24 cellular contexts compared by ENCODE assay signal in the genomic region with DNA sequence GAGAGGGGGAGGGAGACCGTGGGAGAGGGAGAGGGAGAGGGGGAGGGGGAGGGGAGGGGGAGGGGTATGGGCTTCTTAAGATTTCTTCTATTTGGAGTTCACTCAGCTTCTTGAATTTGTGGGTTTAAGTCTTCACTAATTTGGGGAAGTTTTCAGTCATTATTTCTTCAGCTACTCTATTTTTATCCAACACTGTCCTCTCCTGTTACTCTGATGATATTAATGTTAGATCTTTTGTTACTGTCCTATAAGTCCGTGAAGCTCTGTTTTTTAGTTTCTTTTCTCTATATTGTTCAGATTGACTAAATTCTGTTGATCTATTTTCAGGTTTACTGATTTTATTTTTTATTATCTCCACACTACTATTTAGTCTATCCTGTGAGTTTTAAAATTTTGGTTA.
DNase-seq lines count a peak whose midpoint lies in the region; ATAC-seq, FAIRE-seq and TF ChIP-seq lines count a peak whose summit lies in the region.
"Had no signal": no experiment of that assay in that cellular context is flagged by ENCODE, and none has a peak within 500 bp of the region (broad histone marks: within the 10 kb centered on the region; RNA-seq: fewer than 3 reads in every experiment).

No MANE protein-coding gene starts in this region.

- H3K4ac ChIP-seq in mesenchymal stem cell (ENCODE audit: low read depth in 1 of 2, low read length in 2 of 2): no peak overlapping the region

- no peak for TF ChIP-seq POLR2A in A549 (IDR thresholded peaks at IDR 0.05; ENCODE audit: low read length)
- TF ChIP-seq POLR2A in GM12878 (IDR thresholded peaks at IDR 0.05; ENCODE audit: low read depth, low read length): no peak

- H3K36me3 ChIP-seq in GM12878 (ENCODE audit: control insufficient read depth in 2 of 2, insufficient read depth in 2 of 2, low read length in 1 of 2) (no peaks in the 10 kb centered on the region), mesenchymal stem cell (ENCODE audit: control insufficient read depth in 1 of 2, insufficient read depth in 2 of 2, low read depth in 1 of 2, low read length in 2 of 2) (peaks cover 11 to 53% of the 10 kb centered on the region in 2 experiments)
- no peaks in the 10 kb centered on the region for H3K36me3 ChIP-seq in CD4-positive, alpha-beta memory T cell (ENCODE audit: insufficient read depth, low read length)
- H3K36me3 ChIP-seq: breast epithelium, colonic mucosa had no signal

- no peak overlapping the region for H3K4me3 Mint-ChIP-seq in activated naive CD4-positive, alpha-beta T cell treated with anti-CD3 and anti-CD28 coated beads, Interleukin-2, amount 10 ng/mL, durations not matched to agents 7 days and 5 days
- H3K4me3 Mint-ChIP-seq in CD4-positive, alpha-beta memory T cell: no peak overlapping the region
- H3K4me3 Mint-ChIP-seq: activated CD8-positive, alpha-beta T cell treated with anti-CD3 and anti-CD28 coated beads, Interleukin-2, amount 10 ng/mL, durations not matched to agents 7 days and 5 days; type B pancreatic cell had no signal

- no peaks in the 10 kb centered on the region for H3K27me3 ChIP-seq in GM12878 (replicated peaks in 1 of 2; ENCODE audit: control insufficient read depth in 2 of 2, insufficient read depth in 2 of 2, low read length in 1 of 2)
- no peaks in the 10 kb centered on the region for H3K27me3 ChIP-seq in mesenchymal stem cell (ENCODE audit: control insufficient read depth in 1 of 2, insufficient read depth in 1 of 2, low read length in 2 of 2)
- no peaks in the 10 kb centered on the region for H3K27me3 ChIP-seq in CD4-positive, alpha-beta memory T cell (ENCODE audit: insufficient read depth, low read length)
- H3K27me3 ChIP-seq: breast epithelium, colonic mucosa had no signal

- in situ Hi-C loops in GM12878 (cut with MboI): no loop called here

- H4K20me1 ChIP-seq in GM12878 (ENCODE audit: control insufficient read depth, insufficient read depth): no peaks in the 10 kb centered on the region

- no peaks in the 10 kb centered on the region for H3K79me2 ChIP-seq in GM12878 (ENCODE audit: control insufficient read depth, insufficient read depth, low read length)

- H3K27ac ChIP-seq in A549: no peak overlapping the region
- no peak overlapping the region for H3K27ac ChIP-seq in GM12878 (ENCODE audit: control insufficient read depth, insufficient read depth)
- no peak overlapping the region for H3K27ac ChIP-seq in mesenchymal stem cell (ENCODE audit: low read length, poor library complexity, severe bottlenecking)
- H3K27ac ChIP-seq in CD4-positive, alpha-beta memory T cell (ENCODE audit: low read depth, low read length): no peak overlapping the region
- H3K27ac ChIP-seq: breast epithelium, colonic mucosa, RWPE1 had no signal

- no peak overlapping the region for H3K27ac Mint-ChIP-seq in activated naive CD4-positive, alpha-beta T cell treated with anti-CD3 and anti-CD28 coated beads, Interleukin-2, amount 10 ng/mL, durations not matched to agents 7 days and 5 days
- no peak overlapping the region for H3K27ac Mint-ChIP-seq in CD4-positive, alpha-beta memory T cell
- H3K27ac Mint-ChIP-seq: activated CD8-positive, alpha-beta T cell treated with anti-CD3 and anti-CD28 coated beads, Interleukin-2, amount 10 ng/mL, durations not matched to agents 7 days and 5 days; type B pancreatic cell had no signal

- peaks cover 2% of the 10 kb centered on the region for H3K79me1 ChIP-seq in mesenchymal stem cell (replicated peaks; ENCODE audit: low read length, poor library complexity, severe bottlenecking)

- H3K4me1 ChIP-seq in A549: no peaks in the 10 kb centered on the region
- no peaks in the 10 kb centered on the region for H3K4me1 ChIP-seq in GM12878 (ENCODE audit: control insufficient read depth, insufficient read depth, low read length)
- no peaks in the 10 kb centered on the region for H3K4me1 ChIP-seq in mesenchymal stem cell (ENCODE audit: control insufficient read depth, insufficient read depth, low read depth, low read length)
- H3K4me1 ChIP-seq in CD4-positive, alpha-beta memory T cell (ENCODE audit: insufficient read depth, low read length): no peaks in the 10 kb centered on the region
- H3K4me1 ChIP-seq: breast epithelium, colonic mucosa had no signal

- no peaks in the 10 kb centered on the region for H3K36me3 Mint-ChIP-seq in activated naive CD4-positive, alpha-beta T cell treated with anti-CD3 and anti-CD28 coated beads, Interleukin-2, amount 10 ng/mL, durations not matched to agents 7 days and 5 days
- H3K36me3 Mint-ChIP-seq in CD4-positive, alpha-beta memory T cell: no peaks in the 10 kb centered on the region

- H2BK15ac ChIP-seq in mesenchymal stem cell (ENCODE audit: low read depth, poor library complexity, severe bottlenecking): no peak overlapping the region

- no peak overlapping the region for H3K14ac ChIP-seq in mesenchymal stem cell (ENCODE audit: low read length in 2 of 2)

- peaks cover 3% of the 10 kb centered on the region for H3K27me3 Mint-ChIP-seq in activated naive CD4-positive, alpha-beta T cell treated with anti-CD3 and anti-CD28 coated beads, Interleukin-2, amount 10 ng/mL, durations not matched to agents 7 days and 5 days
- peaks cover 6 to 7% of the 10 kb centered on the region in 2 donors for H3K27me3 Mint-ChIP-seq in CD4-positive, alpha-beta memory T cell
- H3K27me3 Mint-ChIP-seq: type B pancreatic cell had no signal

- no peak for ATAC-seq in A549
- ATAC-seq in GM12878: no peak
- no peak for ATAC-seq in GM21825 (IDR thresholded peaks at IDR 0.05; ENCODE audit: unreplicated experiment)
- ATAC-seq: activated CD8-positive, alpha-beta T cell treated with anti-CD3 and anti-CD28 coated beads, Interleukin-2, amount 10 ng/mL, durations not matched to agents 7 days and 5 days had no signal

- FAIRE-seq in A549 (lab: Jason Lieb, UNC): no peak
- no peak for FAIRE-seq in GM12878 (lab: Jason Lieb, UNC)
- FAIRE-seq: keratinocyte had no signal

- no peak overlapping the region for H4K91ac ChIP-seq in mesenchymal stem cell (ENCODE audit: low read length)

- intact Hi-C loops in GM12878 (cut with micrococcal nuclease; ENCODE audit: unreplicated experiment): no loop called here
- intact Hi-C loops in CD4-positive, alpha-beta memory T cell (cut with micrococcal nuclease): no loop called here

- no peak overlapping the region for H2AK5ac ChIP-seq in mesenchymal stem cell (ENCODE audit: low read length, severe bottlenecking)

- no peak overlapping the region for H2AFZ ChIP-seq in GM12878 (ENCODE audit: control insufficient read depth, low read depth, low read length)
- no peak overlapping the region for H2AFZ ChIP-seq in mesenchymal stem cell (ENCODE audit: low read depth, low read length)

- no peaks in the 10 kb centered on the region for H3K9me3 Mint-ChIP-seq in activated naive CD4-positive, alpha-beta T cell treated with anti-CD3 and anti-CD28 coated beads, Interleukin-2, amount 10 ng/mL, durations not matched to agents 7 days and 5 days
- H3K9me3 Mint-ChIP-seq in CD4-positive, alpha-beta memory T cell: no peaks in the 10 kb centered on the region
- H3K9me3 Mint-ChIP-seq: type B pancreatic cell had no signal

- H2BK5ac ChIP-seq in mesenchymal stem cell (ENCODE audit: low read depth, low read length, poor library complexity, severe bottlenecking): no peak overlapping the region

- BruUV-seq in GM12878 (replicated peaks; lab: Mats Ljungman, UMichigan): no TSS peak

- H3K18ac ChIP-seq in mesenchymal stem cell (ENCODE audit: low read depth in 1 of 2, low read length in 2 of 2): no peak overlapping the region

- no peak overlapping the region for H2BK120ac ChIP-seq in mesenchymal stem cell (ENCODE audit: low read depth, low read length)

- RAD21 ChIA-PET in GM12878 (lab: Charles Lee; ENCODE audit: unreplicated experiment): interaction anchor here (0.6 kb wide), 1 partner anchor 43 kb away, joined by 4 read pairs; no protein-coding TSS in a partner anchor

- DNase-seq in A549 (ENCODE audit: low read depth in 1 of 2, low spot score in 1 of 2) (no peak), GM12865 (ENCODE audit: low read depth) (no peak), GM12878 (ENCODE audit: low read depth, low spot score) (no peak), mesenchymal stem cell (no peak), ecto neural progenitor cell (ENCODE audit: low spot score) (no peak)
- no peak for DNase-seq in activated naive CD4-positive, alpha-beta T cell treated with anti-CD3 and anti-CD28 coated beads, Interleukin-2, amount 10 ng/mL, durations not matched to agents 7 days and 5 days
- DNase-seq in CD4-positive, alpha-beta memory T cell: no peak
- DNase-seq: activated CD8-positive, alpha-beta T cell treated with anti-CD3 and anti-CD28 coated beads, Interleukin-2, amount 10 ng/mL, durations not matched to agents 7 days and 5 days; activated naive CD4-positive, alpha-beta T cell; activated T-cell treated with anti-CD3 and anti-CD28 coated beads, Interleukin-2, amount 50 U/mL, for 1 hour; colonic mucosa; DMS53; foreskin melanocyte; GDM1; H7; NCI-H1436 treated with DMSO at 0.1 percent for 48 hours; NCI-H2171; NCI-H524 had no signal

- WGBS in A549 (ENCODE audit: missing lambda C conversion rate): 87% methylated on average over 1 of the region's 2 CpGs
- WGBS in GM12878 (ENCODE audit: insufficient coverage, insufficient replicate concordance, low lambda C conversion rate, missing lambda C conversion rate): 0% methylated on average over 1 of the region's 2 CpGs
- no CpG with 5 or more reads among the region's 2 CpGs for WGBS in mesenchymal stem cell

- H3K4me2 ChIP-seq in A549 (no peak overlapping the region), GM12878 (ENCODE audit: control insufficient read depth, insufficient read depth) (no peak overlapping the region), mesenchymal stem cell (ENCODE audit: low read length, poor library complexity, severe bottlenecking) (no peak overlapping the region)

- CTCF ChIA-PET in A549 (lab: Yijun Ruan, JAX) (no interaction called here), GM12878 (lab: Yijun Ruan, JAX) (no interaction called here)
- CTCF ChIA-PET in activated naive CD4-positive, alpha-beta T cell treated with anti-CD3 and anti-CD28 coated beads, Interleukin-2, amount 10 ng/mL, durations not matched to agents 7 days and 5 days (lab: Charles Lee): no interaction called here
- CTCF ChIA-PET in CD4-positive, alpha-beta memory T cell (lab: Charles Lee; ENCODE audit: partially characterized antibody): no interaction called here

- POLR2A ChIA-PET in A549 (lab: Yijun Ruan, JAX): interaction anchor here (0.6 to 1.7 kb wide), 2 partner anchors 8 to 299 kb away, joined by 4 read pairs; no protein-coding TSS in a partner anchor
- POLR2A ChIA-PET in GM12878 (lab: Charles Lee): no interaction called here
- POLR2A ChIA-PET in CD4-positive, alpha-beta memory T cell (lab: Charles Lee; ENCODE audit: partially characterized antibody): no interaction called here

- H3K9ac ChIP-seq in GM12878 (ENCODE audit: control insufficient read depth, insufficient read depth, low read length) (no peak overlapping the region), mesenchymal stem cell (ENCODE audit: low read length) (peak overlapping the region; percentile 36)

- TF ChIP-seq EP300 in A549 (IDR thresholded peaks at IDR 0.05): no peak
- no peak for TF ChIP-seq EP300 in GM12878 (IDR thresholded peaks at IDR 0.05; ENCODE audit: borderline replicate concordance in 1 of 2, control insufficient read depth in 1 of 2, low read depth in 2 of 2, low read length in 2 of 2)

- SMC1A ChIA-PET in GM12878 (lab: Charles Lee; ENCODE audit: uncharacterized antibody, unreplicated experiment): interaction anchor here (1.7 kb wide), 1 partner anchor 27 kb away, joined by 3 read pairs; no protein-coding TSS in a partner anchor

- no peaks in the 10 kb centered on the region for H3K4me1 Mint-ChIP-seq in activated naive CD4-positive, alpha-beta T cell treated with anti-CD3 and anti-CD28 coated beads, Interleukin-2, amount 10 ng/mL, durations not matched to agents 7 days and 5 days
- H3K4me1 Mint-ChIP-seq in CD4-positive, alpha-beta memory T cell: no peaks in the 10 kb centered on the region

- no peak overlapping the region for H2BK12ac ChIP-seq in mesenchymal stem cell (ENCODE audit: low read length in 2 of 2)

- no peak; the same call in 2 of the 3 replicates for TF ChIP-seq CTCF in A549 (IDR thresholded peaks at IDR 0.05)
- peak; percentile 2 for TF ChIP-seq CTCF in GM12865 (IDR thresholded peaks at IDR 0.05; ENCODE audit: insufficient read depth, low read depth, low read length, missing control alignments)
- TF ChIP-seq CTCF in GM12878 (IDR thresholded peaks at IDR 0.05 in 2 of 3, conservative IDR thresholded peaks at IDR 0.05 in 1 of 3; ENCODE audit: control insufficient read depth in 2 of 3, extremely low read depth in 1 of 3, insufficient read depth in 1 of 3, low read depth in 3 of 3, low read length in 3 of 3): peak in 1 of 3 experiments; percentile 10; a peak in 1 of 6 replicates

- H3K23ac ChIP-seq in mesenchymal stem cell (ENCODE audit: low read length in 2 of 2): no peak overlapping the region

- H3K4me3 ChIP-seq in A549 (no peak overlapping the region), GM12865 (ENCODE audit: low read depth, low read length) (no peak overlapping the region), GM12878 (no peak overlapping the region), mesenchymal stem cell (ENCODE audit: insufficient read depth in 1 of 2, low read depth in 1 of 2, low read length in 2 of 2) (no peak overlapping the region)
- no peak overlapping the region for H3K4me3 ChIP-seq in CD4-positive, alpha-beta memory T cell (ENCODE audit: low read length in 2 of 2)
- H3K4me3 ChIP-seq: breast epithelium, colonic mucosa, lung had no signal

- H3K9me3 ChIP-seq in A549 (no peaks in the 10 kb centered on the region), GM12878 (replicated peaks; ENCODE audit: control insufficient read depth, insufficient read depth, low read length) (no peaks in the 10 kb centered on the region), mesenchymal stem cell (ENCODE audit: control insufficient read depth, low read length) (no peaks in the 10 kb centered on the region)
- no peaks in the 10 kb centered on the region for H3K9me3 ChIP-seq in CD4-positive, alpha-beta memory T cell (ENCODE audit: control insufficient read depth in 1 of 2, low read length in 2 of 2)
- H3K9me3 ChIP-seq: breast epithelium, colonic mucosa had no signal

- peak; percentile 30 to 42; a peak in 1 of 5 replicates for TF ChIP-seq RAD21 in A549 (conservative IDR thresholded peaks at IDR 0.05 in 1 of 2, IDR thresholded peaks at IDR 0.05 in 1 of 2)
- TF ChIP-seq RAD21 in GM12878 (IDR thresholded peaks at IDR 0.05; ENCODE audit: insufficient read depth, low read depth, low read length): peak; percentile 33

- H4K8ac ChIP-seq in mesenchymal stem cell (ENCODE audit: low read length): no peak overlapping the region
